In genomic region chr15:49135893-49136292, GRCh38 we compare ENCODE assay signal across 12 cellular contexts. TPM values are rescaled to one million over a fixed set of nuclear protein-coding genes. Genes with fewer than 3 reads are reported as not detected.
DNase-seq lines count a peak whose midpoint lies in the region; ATAC-seq and TF ChIP-seq lines count a peak whose summit lies in the region.
"Had no signal": no experiment of that assay in that cellular context is flagged by ENCODE, and none has a peak within 500 bp of the region (broad histone marks: within the 10 kb centered on the region; RNA-seq: fewer than 3 reads in every experiment).

No MANE protein-coding gene starts in this region.

- peaks cover 26% of the 10 kb centered on the region for H4K20me1 ChIP-seq in BLaER1

- ATAC-seq in natural killer cell (no peak), sciatic nerve (no peak)
- ATAC-seq: left ventricle myocardium superior had no signal

- H3K27me3 Mint-ChIP-seq in natural killer cell (ENCODE audit: low read depth in 2 of 2), result no peaks in the 10 kb centered on the region

- no peak overlapping the region for H3K4me3 Mint-ChIP-seq in natural killer cell

- intact Hi-C loops in natural killer cell (cut with micrococcal nuclease) (no loop called here), sciatic nerve (cut with DNase I) (no loop called here)

- TF ChIP-seq CTCF in natural killer cell (IDR thresholded peaks at IDR 0.05), result no peak

- peaks cover 7% of the 10 kb centered on the region for H3K36me3 Mint-ChIP-seq in natural killer cell

- peaks cover 88% of the 10 kb centered on the region for H3K36me3 ChIP-seq in BLaER1
- H3K36me3 ChIP-seq: ovary had no signal

- H3K4me1 Mint-ChIP-seq in natural killer cell, result peaks cover 12 to 13% of the 10 kb centered on the region in 2 donors

- H3K4me2 ChIP-seq in BLaER1, result peak overlapping the region; percentile 42

- H3K27ac ChIP-seq in BLaER1, result no peak overlapping the region
- H3K27ac ChIP-seq: ovary, thyroid gland had no signal

- no peaks in the 10 kb centered on the region for H3K27me3 ChIP-seq in BLaER1
- H3K27me3 ChIP-seq: cardiac muscle cell, ovary, thyroid gland had no signal

- H3K4me3 ChIP-seq in BLaER1, result no peak overlapping the region
- H3K4me3 ChIP-seq: cardiac muscle cell, ovary, thyroid gland had no signal

- no peak overlapping the region for H3K9ac ChIP-seq in BLaER1

- H3K27ac Mint-ChIP-seq in natural killer cell, result peak overlapping the region; percentile 78 to 79

- peaks cover 15% of the 10 kb centered on the region for H3K4me1 ChIP-seq in BLaER1
- H3K4me1 ChIP-seq: thyroid gland had no signal

- H3K9me3 Mint-ChIP-seq in natural killer cell, result no peaks in the 10 kb centered on the region

- no peaks in the 10 kb centered on the region for H3K9me3 ChIP-seq in BLaER1
- H3K9me3 ChIP-seq: ovary, thyroid gland had no signal

- DNase-seq in M059J (ENCODE audit: low read depth) (peak; percentile 82), astrocyte of the hippocampus (ENCODE audit: low read depth, low spot score) (peak; percentile 70), natural killer cell (no peak), NCI-H2081 treated with DMSO at 0.1 percent for 48 hours (lab: John Stamatoyannopoulos, UW) (no peak), sciatic nerve (ENCODE audit: low spot score) (no peak), DMS53 (lab: John Stamatoyannopoulos, UW) (no peak)
- DNase-seq in stimulated activated CD4-positive, alpha-beta T cell treated with anti-CD3 and anti-CD28 coated beads, Interleukin-2, amount 100 ng/mL, for 48 hours, result no peak
- DNase-seq: left ventricle myocardium superior, ovary, thyroid gland had no signal

RNA-seq across cellular contexts. Expression of gene COPS2, which starts 19.5 kb away (rescaled TPM):
- total RNA-seq in M059J (2014; rRNA removed; shearing (Covaris generic)), result 43.1 and 43.5 TPM in 2 replicates
- total RNA-seq in natural killer cell (10 to 100 TPM; 77.6 to 90.7 (median 89.3) TPM), sciatic nerve (88.5 TPM)

RNA-seq across cellular contexts. Expression of gene GALK2, which starts 34.2 kb away (rescaled TPM):
- 29.4 and 46.4 TPM in 2 replicates for total RNA-seq in M059J (2014; rRNA removed; shearing (Covaris generic))
- total RNA-seq in natural killer cell (10 to 100 TPM; 19.1 to 24.3 (median 23.6) TPM), sciatic nerve (50.2 TPM)

Comparison
In these comparisons a context has a peak if more than half of its experiments do, and no peak if none do; other contexts are left out.
1. DNase-seq: peak in M059J (single experiment) and astrocyte of the hippocampus (single experiment); none in natural killer cell (single experiment), NCI-H2081 treated with DMSO at 0.1 percent for 48 hours (single experiment), stimulated activated CD4-positive, alpha-beta T cell treated with anti-CD3 and anti-CD28 coated beads, Interleukin-2, amount 100 ng/mL, for 48 hours (0 of 2), sciatic nerve (single experiment) and DMS53 (single experiment).